In the genomic region with DNA sequence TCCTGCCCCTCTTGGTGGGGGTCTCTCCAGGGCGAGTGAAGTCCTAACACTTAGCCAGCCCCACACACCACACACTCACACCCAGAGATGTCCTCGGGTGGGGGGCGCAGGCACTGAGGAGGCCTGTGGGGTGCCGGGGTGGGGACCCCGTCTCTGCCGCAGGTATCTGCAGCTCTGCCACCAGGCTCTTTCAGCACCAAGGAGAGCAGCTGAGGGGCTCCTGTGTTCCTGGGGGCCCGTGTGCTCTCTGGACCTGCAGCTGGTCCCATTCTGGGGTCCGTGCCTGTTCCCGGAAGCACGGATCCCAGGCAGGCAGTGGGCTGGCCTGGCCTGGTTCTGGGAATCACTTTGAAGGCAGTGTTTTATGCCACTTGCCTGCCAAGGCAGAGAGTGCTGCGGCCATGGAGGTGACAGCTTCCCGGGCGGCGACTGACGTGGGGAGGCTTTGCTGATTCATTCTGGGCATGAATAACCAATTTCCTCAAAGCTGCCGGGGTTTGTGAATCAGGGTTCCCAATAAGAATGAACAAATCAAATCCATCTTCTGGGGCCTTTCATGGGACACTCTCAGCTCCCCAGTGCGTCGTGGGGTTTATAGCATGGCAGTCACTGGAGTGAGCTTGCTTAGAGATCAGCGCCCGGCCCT, we compare ENCODE assay signal across 13 cellular contexts. TPM values are rescaled to one million over a fixed set of nuclear protein-coding genes. Genes with fewer than 3 reads are reported as not detected.
DNase-seq lines count a peak whose midpoint lies in the region; ATAC-seq, FAIRE-seq and TF ChIP-seq lines count a peak whose summit lies in the region.
"Had no signal": no experiment of that assay in that cellular context is flagged by ENCODE, and none has a peak within 500 bp of the region (broad histone marks: within the 10 kb centered on the region; RNA-seq: fewer than 3 reads in every experiment).

No MANE protein-coding gene starts in this region.

- H3K9me2 ChIP-seq in SK-N-SH (no peaks in the 10 kb centered on the region), OCI-LY7 (ENCODE audit: insufficient read depth, low read length) (no peaks in the 10 kb centered on the region)

- H3K9me3 ChIP-seq in SK-N-SH (no peaks in the 10 kb centered on the region), OCI-LY7 (ENCODE audit: low read length) (no peaks in the 10 kb centered on the region)

- POLR2A ChIA-PET in SK-N-SH (lab: Yijun Ruan, JAX): no interaction called here
- POLR2A ChIA-PET in activated CD4-positive, alpha-beta memory T cell treated with anti-CD3 and anti-CD28 coated beads for 36 hours (lab: Charles Lee): no interaction called here
- POLR2A ChIA-PET in OCI-LY7 (lab: Charles Lee): interaction anchor here (0.6 kb wide), 1 partner anchor 108 kb away, joined by 6 read pairs; no protein-coding TSS in a partner anchor

- H3K36me3 ChIP-seq in SK-N-SH (replicated peaks in 1 of 2; ENCODE audit: control insufficient read depth in 1 of 2, insufficient read depth in 2 of 2, low read length in 1 of 2): no peaks in the 10 kb centered on the region
- H3K36me3 ChIP-seq in OCI-LY7 (ENCODE audit: insufficient read depth, low read length): no peaks in the 10 kb centered on the region
- H3K36me3 ChIP-seq: WERI-Rb-1 had no signal

- H3K27ac ChIP-seq in SK-N-SH (ENCODE audit: low read depth in 2 of 2, low read length in 1 of 2): no peak overlapping the region
- H3K27ac ChIP-seq in OCI-LY7 (ENCODE audit: low read depth, low read length, poor library complexity, severe bottlenecking): no peak overlapping the region
- H3K27ac ChIP-seq: epithelial cell of prostate, WERI-Rb-1 had no signal

- intact Hi-C loops in activated CD4-positive, alpha-beta memory T cell treated with anti-CD3 and anti-CD28 coated beads for 36 hours (cut with micrococcal nuclease): no loop called here
- intact Hi-C loops in OCI-LY7 (cut with micrococcal nuclease; ENCODE audit: unreplicated experiment): no loop called here

- TF ChIP-seq CTCF in SK-N-SH (IDR thresholded peaks at IDR 0.05) (no peak), OCI-LY7 (conservative IDR thresholded peaks at IDR 0.05; ENCODE audit: low read length) (no peak)

- H3K4me1 ChIP-seq in SK-N-SH (ENCODE audit: control insufficient read depth in 1 of 2, insufficient read depth in 2 of 2, low read depth in 1 of 2, low read length in 1 of 2) (no peaks in the 10 kb centered on the region; a peak in 1 of 4 replicates), OCI-LY7 (ENCODE audit: insufficient read depth, low read length, poor library complexity, severe bottlenecking) (no peaks in the 10 kb centered on the region)

- no peaks in the 10 kb centered on the region for H3K79me2 ChIP-seq in SK-N-SH (ENCODE audit: insufficient read depth)
- H3K79me2 ChIP-seq in OCI-LY7 (ENCODE audit: insufficient read depth, low read depth, low read length): no peaks in the 10 kb centered on the region

- no peaks in the 10 kb centered on the region for H3K36me3 Mint-ChIP-seq in activated CD4-positive, alpha-beta memory T cell treated with anti-CD3 and anti-CD28 coated beads for 36 hours

- ATAC-seq in SK-N-SH treated with all-trans-retinoic acid at 6 μM for 48 hours (no peak), GM19035 (IDR thresholded peaks at IDR 0.05; ENCODE audit: unreplicated experiment) (no peak)

- TF ChIP-seq POLR2A in H54 (IDR thresholded peaks at IDR 0.05; ENCODE audit: low read depth, low read length): no peak

- no peaks in the 10 kb centered on the region for H4K20me1 ChIP-seq in SK-N-SH (ENCODE audit: insufficient read depth)
- no peaks in the 10 kb centered on the region for H4K20me1 ChIP-seq in OCI-LY7 (ENCODE audit: insufficient read depth, low read length)

- CTCF ChIA-PET in SK-N-SH (lab: Yijun Ruan, JAX) (interaction anchor here (1.3 to 9.0 kb wide), 4 partner anchors 10 to 88 kb away, joined by 4 to 53 read pairs (median 6); no protein-coding TSS in a partner anchor), OCI-LY7 (lab: Charles Lee; ENCODE audit: unreplicated experiment) (no interaction called here)
- CTCF ChIA-PET in activated CD4-positive, alpha-beta memory T cell treated with anti-CD3 and anti-CD28 coated beads for 36 hours (lab: Charles Lee): interaction anchor here (1.4 kb wide), 1 partner anchor 88 kb away, joined by 4 read pairs; no protein-coding TSS in a partner anchor

- H3K4me3 Mint-ChIP-seq in activated CD4-positive, alpha-beta memory T cell treated with anti-CD3 and anti-CD28 coated beads for 36 hours: no peak overlapping the region
- H3K4me3 Mint-ChIP-seq: neural crest cell had no signal

- TF ChIP-seq EP300 in SK-N-SH (IDR thresholded peaks at IDR 0.05; ENCODE audit: borderline replicate concordance in 1 of 2, low read depth in 1 of 2, low read length in 1 of 2): no peak

- no peaks in the 10 kb centered on the region for H3K9me3 Mint-ChIP-seq in activated CD4-positive, alpha-beta memory T cell treated with anti-CD3 and anti-CD28 coated beads for 36 hours
- H3K9me3 Mint-ChIP-seq: neural crest cell had no signal

- FAIRE-seq in H54 (lab: Jason Lieb, UNC): no peak

- DNase-seq in SK-N-SH (no peak), H54 (ENCODE audit: insufficient read length, low spot score) (peak; percentile 85), iPS-NIHi11 (ENCODE audit: low spot score) (peak; percentile 92), HUDEP-2 (lab: John Stamatoyannopoulos, UW; ENCODE audit: unreplicated experiment in 76 of 76) (no peak), OCI-LY7 (ENCODE audit: low spot score) (no peak)
- DNase-seq in activated CD4-positive, alpha-beta memory T cell treated with anti-CD3 and anti-CD28 coated beads for 36 hours: peak; percentile 58
- DNase-seq: 8988T, NCI-H1436 had no signal

- no peaks in the 10 kb centered on the region for H3K27me3 ChIP-seq in SK-N-SH (ENCODE audit: insufficient read depth)

- peaks cover 34% of the 10 kb centered on the region for H3K27me3 Mint-ChIP-seq in activated CD4-positive, alpha-beta memory T cell treated with anti-CD3 and anti-CD28 coated beads for 36 hours

- TF ChIP-seq RAD21 in SK-N-SH (IDR thresholded peaks at IDR 0.05; ENCODE audit: low read length): no peak

- H3K4me1 Mint-ChIP-seq in activated CD4-positive, alpha-beta memory T cell treated with anti-CD3 and anti-CD28 coated beads for 36 hours (ENCODE audit: low read depth): no peaks in the 10 kb centered on the region

- H3F3A ChIP-seq in SK-N-SH (replicated peaks; ENCODE audit: insufficient read depth): no peaks in the 10 kb centered on the region

- H3K4me2 ChIP-seq in SK-N-SH (no peak overlapping the region), OCI-LY7 (ENCODE audit: low read length) (no peak overlapping the region)

- no peak overlapping the region for H3K27ac Mint-ChIP-seq in activated CD4-positive, alpha-beta memory T cell treated with anti-CD3 and anti-CD28 coated beads for 36 hours

- BruUV-seq in OCI-LY7 (replicated peaks; lab: Mats Ljungman, UMichigan): no TSS peak

- H2AFZ ChIP-seq in SK-N-SH (ENCODE audit: low read depth): no peak overlapping the region
- no peak overlapping the region for H2AFZ ChIP-seq in OCI-LY7 (ENCODE audit: low read length)

- H3K4me3 ChIP-seq in SK-N-SH (ENCODE audit: low read depth in 2 of 2, low read length in 1 of 2) (no peak overlapping the region), OCI-LY7 (ENCODE audit: low read depth, low read length, poor library complexity, severe bottlenecking) (no peak overlapping the region)

- 51% methylated on average over 7 of the region's 20 CpGs for WGBS in SK-N-SH (ENCODE audit: low lambda C conversion rate)

- no peak overlapping the region for H3K9ac ChIP-seq in SK-N-SH

TF ChIP-seq in SK-N-SH, 30 proteins besides CTCF, POLR2A, EP300 and RAD21 (continues in another document):
- TF ChIP-seq ELF1 (IDR thresholded peaks at IDR 0.05): no peak

TF ChIP-seq in SK-N-SH treated with all-trans-retinoic acid at 6 μM for 48 hours, 23 proteins besides CTCF, POLR2A, EP300 and RAD21:
- TF ChIP-seq SNAI2 (CRISPR knock-in tag; IDR thresholded peaks at IDR 0.05) (no peak), CSDC2 (CRISPR knock-in tag; IDR thresholded peaks at IDR 0.05) (no peak), PPARA (CRISPR knock-in tag; IDR thresholded peaks at IDR 0.05; ENCODE audit: borderline replicate concordance) (no peak), GLIS3 (CRISPR knock-in tag; IDR thresholded peaks at IDR 0.05) (no peak), ZFP30 (CRISPR knock-in tag; IDR thresholded peaks at IDR 0.05) (no peak)

RNA-seq across cellular contexts. Expression of a gene that starts 54.4 kb away (rescaled TPM):
- 0.33 and 0.36 TPM in 2 replicates for polyA plus RNA-seq in SK-N-SH (2012; rRNA removed)
- polyA plus RNA-seq in SK-N-SH (2012; cell fraction: cytosol; rRNA removed): 0.19 and 0.42 TPM in 2 replicates
- polyA plus RNA-seq in SK-N-SH (2012; cell fraction: nucleus; rRNA removed): 0.55 and 0.91 TPM in 2 replicates
- 10 to 100 TPM; 29.6 to 30.7 TPM for total RNA-seq in activated CD4-positive, alpha-beta memory T cell treated with anti-CD3 and anti-CD28 coated beads for 36 hours
- 34.4 and 52.4 TPM in 2 replicates for total RNA-seq in OCI-LY7 (2014; rRNA removed; shearing (Covaris generic))
- total RNA-seq in OCI-LY7 (2022): 30.4 and 34.3 TPM in 2 replicates

Comparison
In these comparisons a context has a peak if more than half of its experiments do, and no peak if none do; other contexts are left out.
1. DNase-seq: peak in H54 (single experiment), activated CD4-positive, alpha-beta memory T cell treated with anti-CD3 and anti-CD28 coated beads for 36 hours (single experiment) and iPS-NIHi11 (single experiment); none in SK-N-SH (single experiment), HUDEP-2 (0 of 76) and OCI-LY7 (single experiment).